In the genomic region with DNA sequence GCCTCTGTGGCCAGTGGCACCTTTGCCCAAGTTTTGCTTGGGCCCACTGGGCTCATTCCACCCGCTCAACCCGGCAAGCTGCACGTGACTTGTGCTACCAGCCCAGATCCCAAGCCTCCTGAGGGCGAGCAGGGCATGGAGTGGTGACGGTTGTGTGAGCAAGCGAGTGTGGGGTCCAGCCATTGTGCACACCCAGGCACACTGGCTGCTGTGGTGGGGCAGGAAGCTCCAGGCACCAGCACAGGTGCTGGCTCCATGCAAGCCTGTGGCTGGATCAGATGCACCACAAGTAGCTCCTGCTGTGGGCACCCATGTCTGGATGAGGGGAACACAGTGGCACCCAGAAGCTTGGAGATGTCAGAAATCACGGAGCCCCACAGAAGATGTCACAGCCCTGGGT, we compare ENCODE assay signal across 35 cellular contexts.
"Had no signal": no experiment of that assay in that cellular context is flagged by ENCODE, and none has a peak within 500 bp of the region (broad histone marks: within the 10 kb centered on the region; RNA-seq: fewer than 3 reads in every experiment).

No MANE protein-coding gene starts in this region.

- H3K9me3 Mint-ChIP-seq: mesothelial cell of epicardium had no signal

- H3K4me3 Mint-ChIP-seq: memory B cell; mesothelial cell of epicardium; naive B cell; natural killer cell treated with Interleukin-12 subunit alpha and Interleukin-12 subunit beta and Interleukin-15 and Interleukin-18, amount 100 ng/mL, for 72 hours; neural crest cell had no signal

- H3K27me3 ChIP-seq: esophagus muscularis mucosa, foreskin keratinocyte, heart right ventricle, neutrophil, pancreas, right lobe of liver, testis, tibial artery, upper lobe of left lung, vagina had no signal

- H3K27ac ChIP-seq: coronary artery, esophagus muscularis mucosa, foreskin keratinocyte, heart right ventricle, left ventricle myocardium inferior, neutrophil, pancreas, right lobe of liver, testis, tibial artery, upper lobe of left lung, vagina had no signal

- H3K4me3 ChIP-seq: coronary artery, esophagus muscularis mucosa, heart right ventricle, left ventricle myocardium inferior, lung, mucosa of descending colon, pancreas, right lobe of liver, testis, tibial artery, upper lobe of left lung, vagina had no signal

- H3K36me3 Mint-ChIP-seq: memory B cell; mesothelial cell of epicardium; naive B cell; natural killer cell treated with Interleukin-12 subunit alpha and Interleukin-12 subunit beta and Interleukin-15 and Interleukin-18, amount 100 ng/mL, for 72 hours had no signal

- H3K4me1 ChIP-seq: esophagus muscularis mucosa, foreskin keratinocyte, heart right ventricle, left ventricle myocardium inferior, pancreas, right lobe of liver, testis, tibial artery, upper lobe of left lung, vagina had no signal

- H3K36me3 ChIP-seq: esophagus muscularis mucosa, heart right ventricle, left ventricle myocardium inferior, neutrophil, pancreas, right lobe of liver, tibial artery, upper lobe of left lung, vagina had no signal

- FAIRE-seq: endothelial cell of umbilical vein, islet of Langerhans, pancreas, small intestine had no signal

- H3K9me3 ChIP-seq: esophagus muscularis mucosa, left ventricle myocardium inferior, neutrophil, pancreas, testis, tibial artery, vagina had no signal

- H3K27ac Mint-ChIP-seq: memory B cell; mesothelial cell of epicardium; naive B cell; natural killer cell treated with Interleukin-12 subunit alpha and Interleukin-12 subunit beta and Interleukin-15 and Interleukin-18, amount 100 ng/mL, for 72 hours had no signal

- H3K4me1 Mint-ChIP-seq: memory B cell, mesothelial cell of epicardium, naive B cell, neural crest cell had no signal

- ATAC-seq: foreskin keratinocyte; left colon; natural killer cell treated with Interleukin-12 subunit alpha and Interleukin-12 subunit beta and Interleukin-15 and Interleukin-18, amount 100 ng/mL, for 72 hours; pancreas had no signal

- DNase-seq: dermis blood vessel endothelial cell; effector memory CD4-positive, alpha-beta T cell; foreskin keratinocyte; glutamatergic neuron; heart right ventricle; hippocampal formation; kidney glomerular epithelial cell; left colon; left ventricle myocardium inferior; naive B cell; retina; right lobe of liver; small intestine; stimulated activated CD4-positive, alpha-beta T cell treated with anti-CD3 and anti-CD28 coated beads, Interleukin-12 subunit alpha, Interleukin-12 subunit beta, amount 100 ng/mL, for 4 hours; stimulated activated CD4-positive, alpha-beta T cell treated with anti-CD3 and anti-CD28 coated beads, Interleukin-1b, Interleukin-23, amount 100 ng/mL, for 48 hours; stimulated activated CD4-positive, alpha-beta T cell treated with anti-CD3 and anti-CD28 coated beads, Interleukin-4, amount 100 ng/mL, for 1 hour; stimulated activated CD8-positive, alpha-beta memory T cell treated with anti-CD3 and anti-CD28 coated beads, Interleukin-4, amount 100 ng/mL, for 48 hours; stimulated activated naive CD4-positive, alpha-beta T cell treated with Interleukin-2 at 50 U/mL for 16 hours; substantia nigra; testis had no signal
